Comparison of ENCODE assay signal across 9 cellular contexts in the genomic region with DNA sequence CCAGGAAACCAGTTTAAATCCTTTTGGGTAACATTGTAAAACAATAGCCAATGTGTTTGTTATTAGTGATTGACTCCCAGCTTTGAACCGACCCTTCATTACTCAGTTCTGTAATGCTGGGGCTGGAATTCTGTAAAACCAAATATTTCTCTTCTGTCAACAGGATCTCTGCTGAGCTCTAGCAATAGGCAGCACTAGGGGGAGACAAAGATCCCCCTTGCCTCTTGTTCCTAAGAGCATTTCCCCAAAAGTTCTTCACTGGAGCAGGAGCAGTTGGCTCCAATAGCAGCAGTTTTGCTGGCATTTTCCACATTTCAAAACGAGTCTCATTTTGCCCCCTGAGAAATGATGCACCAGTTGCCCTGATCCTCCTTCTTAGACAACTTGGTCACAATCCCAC.
DNase-seq lines count a peak whose midpoint lies in the region; ATAC-seq and TF ChIP-seq lines count a peak whose summit lies in the region.
"Had no signal": no experiment of that assay in that cellular context is flagged by ENCODE, and none has a peak within 500 bp of the region (broad histone marks: within the 10 kb centered on the region; RNA-seq: fewer than 3 reads in every experiment).

No MANE protein-coding gene starts in this region.

- H3K4me3 Mint-ChIP-seq in activated CD4-positive, alpha-beta T cell treated with anti-CD3 and anti-CD28 coated beads for 36 hours: no peak overlapping the region
- H3K4me3 Mint-ChIP-seq in activated CD4-positive, alpha-beta T cell treated with anti-CD3 and anti-CD28 coated beads, Interleukin-2, amount 10 ng/mL, durations not matched to agents 7 days and 5 days: no peak overlapping the region
- H3K4me3 Mint-ChIP-seq in Calu3 (ENCODE audit: low read depth, unreplicated experiment): no peak overlapping the region
- H3K4me3 Mint-ChIP-seq: CD8-positive, alpha-beta T cell had no signal

- peaks cover 4% of the 10 kb centered on the region for H3K27me3 Mint-ChIP-seq in activated CD4-positive, alpha-beta T cell treated with anti-CD3 and anti-CD28 coated beads for 36 hours
- peaks cover 5% of the 10 kb centered on the region for H3K27me3 Mint-ChIP-seq in activated CD4-positive, alpha-beta T cell treated with anti-CD3 and anti-CD28 coated beads, Interleukin-2, amount 10 ng/mL, durations not matched to agents 7 days and 5 days
- H3K27me3 Mint-ChIP-seq in Calu3 (ENCODE audit: unreplicated experiment): no peaks in the 10 kb centered on the region

- in situ Hi-C loops in astrocyte of the spinal cord (cut with HindIII; ENCODE audit: low sequenced_read_pairs): no loop called here

- H3K27ac Mint-ChIP-seq in activated CD4-positive, alpha-beta T cell treated with anti-CD3 and anti-CD28 coated beads for 36 hours: no peak overlapping the region
- no peak overlapping the region for H3K27ac Mint-ChIP-seq in activated CD4-positive, alpha-beta T cell treated with anti-CD3 and anti-CD28 coated beads, Interleukin-2, amount 10 ng/mL, durations not matched to agents 7 days and 5 days
- H3K27ac Mint-ChIP-seq in Calu3 (ENCODE audit: unreplicated experiment): no peak overlapping the region
- H3K27ac Mint-ChIP-seq: CD8-positive, alpha-beta T cell had no signal

- no peaks in the 10 kb centered on the region for H3K4me1 Mint-ChIP-seq in activated CD4-positive, alpha-beta T cell treated with anti-CD3 and anti-CD28 coated beads for 36 hours
- no peaks in the 10 kb centered on the region for H3K4me1 Mint-ChIP-seq in activated CD4-positive, alpha-beta T cell treated with anti-CD3 and anti-CD28 coated beads, Interleukin-2, amount 10 ng/mL, durations not matched to agents 7 days and 5 days
- H3K4me1 Mint-ChIP-seq in Calu3 (ENCODE audit: low read depth, unreplicated experiment): no peaks in the 10 kb centered on the region

- no TSS peak for BruUV-seq in Calu3 (replicated peaks; lab: Mats Ljungman, UMichigan)

- no peak for ATAC-seq in activated CD4-positive, alpha-beta T cell treated with anti-CD3 and anti-CD28 coated beads for 36 hours
- ATAC-seq in HG02642 (IDR thresholded peaks at IDR 0.05; ENCODE audit: poor library complexity, unreplicated experiment) (no peak), HG03045 (IDR thresholded peaks at IDR 0.05; ENCODE audit: unreplicated experiment) (no peak)
- ATAC-seq: CD8-positive, alpha-beta T cell had no signal

- H3K9me3 Mint-ChIP-seq in activated CD4-positive, alpha-beta T cell treated with anti-CD3 and anti-CD28 coated beads for 36 hours (ENCODE audit: low read depth): no peaks in the 10 kb centered on the region
- H3K9me3 Mint-ChIP-seq in activated CD4-positive, alpha-beta T cell treated with anti-CD3 and anti-CD28 coated beads, Interleukin-2, amount 10 ng/mL, durations not matched to agents 7 days and 5 days: no peaks in the 10 kb centered on the region
- H3K9me3 Mint-ChIP-seq in Calu3 (ENCODE audit: low read depth, unreplicated experiment): peaks cover 2% of the 10 kb centered on the region
- H3K9me3 Mint-ChIP-seq: CD8-positive, alpha-beta T cell had no signal

- CTCF ChIA-PET in activated CD4-positive, alpha-beta T cell treated with anti-CD3 and anti-CD28 coated beads for 36 hours (lab: Charles Lee): interaction anchor here (0.6 kb wide), 3 partner anchors 37 to 111 kb away, joined by 3 read pairs; no protein-coding TSS in a partner anchor
- CTCF ChIA-PET in activated CD4-positive, alpha-beta T cell treated with anti-CD3 and anti-CD28 coated beads, Interleukin-2, amount 10 ng/mL, durations not matched to agents 7 days and 5 days (lab: Charles Lee): no interaction called here
- CTCF ChIA-PET in Calu3 (lab: Charles Lee): no interaction called here

- TF ChIP-seq CTCF in astrocyte of the spinal cord (IDR thresholded peaks at IDR 0.05; ENCODE audit: low read depth, low read length) (peak; percentile 61), Calu3 (IDR thresholded peaks at IDR 0.05; ENCODE audit: unreplicated experiment) (no peak)

- DNase-seq in activated CD4-positive, alpha-beta T cell treated with anti-CD3 and anti-CD28 coated beads for 36 hours: peak; percentile 13
- no peak for DNase-seq in activated CD4-positive, alpha-beta T cell treated with anti-CD3 and anti-CD28 coated beads, Interleukin-2, amount 10 ng/mL, durations not matched to agents 7 days and 5 days
- peak; percentile 35 for DNase-seq in NCI-H1694 (lab: John Stamatoyannopoulos, UW)
- DNase-seq in astrocyte of the spinal cord (ENCODE audit: low read depth, low spot score): peak; percentile 29
- DNase-seq in putamen (ENCODE audit: low spot score): peak; percentile 7
- DNase-seq in Calu3: no peak
- DNase-seq: CD8-positive, alpha-beta T cell had no signal

- H3K4me3 ChIP-seq in astrocyte of the spinal cord (ENCODE audit: low read depth, low read length): no peak overlapping the region

- POLR2A ChIA-PET in activated CD4-positive, alpha-beta T cell treated with anti-CD3 and anti-CD28 coated beads for 36 hours (lab: Charles Lee): no interaction called here
- POLR2A ChIA-PET in activated CD4-positive, alpha-beta T cell treated with anti-CD3 and anti-CD28 coated beads, Interleukin-2, amount 10 ng/mL, durations not matched to agents 7 days and 5 days (lab: Charles Lee): no interaction called here

- H3K36me3 Mint-ChIP-seq in activated CD4-positive, alpha-beta T cell treated with anti-CD3 and anti-CD28 coated beads for 36 hours (ENCODE audit: low read depth): no peaks in the 10 kb centered on the region
- H3K36me3 Mint-ChIP-seq in activated CD4-positive, alpha-beta T cell treated with anti-CD3 and anti-CD28 coated beads, Interleukin-2, amount 10 ng/mL, durations not matched to agents 7 days and 5 days (ENCODE audit: low read depth): no peaks in the 10 kb centered on the region
- no peaks in the 10 kb centered on the region for H3K36me3 Mint-ChIP-seq in Calu3 (ENCODE audit: insufficient read depth, unreplicated experiment)
- H3K36me3 Mint-ChIP-seq: CD8-positive, alpha-beta T cell had no signal

- intact Hi-C loops in activated CD4-positive, alpha-beta T cell treated with anti-CD3 and anti-CD28 coated beads for 36 hours (cut with DNase I, micrococcal nuclease): no loop called here
- intact Hi-C loops in Calu3 (cut with micrococcal nuclease; ENCODE audit: unreplicated experiment): no loop called here

Comparison
In these comparisons a context has a peak if more than half of its experiments do, and no peak if none do; other contexts are left out.
1. DNase-seq: peak in activated CD4-positive, alpha-beta T cell treated with anti-CD3 and anti-CD28 coated beads for 36 hours (single experiment), NCI-H1694 (single experiment), astrocyte of the spinal cord (single experiment) and putamen (single experiment); none in activated CD4-positive, alpha-beta T cell treated with anti-CD3 and anti-CD28 coated beads, Interleukin-2, amount 10 ng/mL, durations not matched to agents 7 days and 5 days (single experiment) and Calu3 (single experiment).